Comparison of ENCODE assay signal across 1 cellular context in genomic region chr12:6775185-6775770, GRCh38.
TF ChIP-seq lines count a peak whose summit lies in the region.

No MANE protein-coding gene starts in this region.

TF ChIP-seq in GM23338, 12 proteins besides CTCF, POLR2A, EP300 and RAD21 (continued from another document):
- no peak for TF ChIP-seq ZNF462 (CRISPR knock-in tag; IDR thresholded peaks at IDR 0.05)
- no peak for TF ChIP-seq ZNF331 (CRISPR knock-in tag; IDR thresholded peaks at IDR 0.05; ENCODE audit: low read depth)
- TF ChIP-seq REST (IDR thresholded peaks at IDR 0.05; ENCODE audit: unreplicated experiment) = no peak
- TF ChIP-seq EZH2 (IDR thresholded peaks at IDR 0.05; ENCODE audit: low read depth, unreplicated experiment) = no peak
- TF ChIP-seq ZNF114 (CRISPR knock-in tag; IDR thresholded peaks at IDR 0.05) = no peak
- TF ChIP-seq STAT1 (IDR thresholded peaks at IDR 0.05; ENCODE audit: unreplicated experiment) = no peak
- no peak for TF ChIP-seq POLR2AphosphoS5 (IDR thresholded peaks at IDR 0.05; ENCODE audit: low read depth)
- no peak for TF ChIP-seq EZH2phosphoT487 (IDR thresholded peaks at IDR 0.05; ENCODE audit: unreplicated experiment)
- TF ChIP-seq JUNB (IDR thresholded peaks at IDR 0.05; ENCODE audit: unreplicated experiment) = no peak
- TF ChIP-seq ETS1 (IDR thresholded peaks at IDR 0.05) = no peak
- no peak for TF ChIP-seq NANOG (IDR thresholded peaks at IDR 0.05; ENCODE audit: borderline replicate concordance)
